Comparison of ENCODE assay signal across 8 cellular contexts in the genomic region with DNA sequence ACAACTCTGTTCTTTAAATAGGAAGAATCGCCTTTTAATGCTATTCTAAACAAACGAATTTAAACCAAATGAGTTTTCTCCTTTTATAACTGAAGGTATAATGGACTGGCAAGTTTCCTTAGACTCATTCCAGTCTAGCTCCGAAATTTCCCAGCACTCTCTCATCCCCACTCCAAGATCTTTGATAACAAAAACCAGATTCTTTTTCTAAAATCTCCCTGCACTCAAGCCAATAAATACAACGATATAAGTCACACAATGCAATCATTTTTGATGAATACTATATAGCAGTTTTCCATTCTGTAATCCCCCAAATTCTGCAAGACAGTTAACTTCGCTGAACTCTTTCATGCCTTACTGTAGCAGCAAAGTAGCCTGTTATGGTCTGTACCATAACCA. TPM values are rescaled to one million over a fixed set of nuclear protein-coding genes. Genes with fewer than 3 reads are reported as not detected.
DNase-seq lines count a peak whose midpoint lies in the region; ATAC-seq and TF ChIP-seq lines count a peak whose summit lies in the region.

No MANE protein-coding gene starts in this region.

- CTCF ChIA-PET in activated CD4-positive, alpha-beta T cell treated with anti-CD3 and anti-CD28 coated beads for 36 hours (lab: Charles Lee), result interaction anchor here (1.0 to 1.5 kb wide), 3 partner anchors 25 to 35 kb away, joined by 3 to 8 read pairs (median 4); no protein-coding TSS in a partner anchor

- H3K36me3 Mint-ChIP-seq in activated CD4-positive, alpha-beta T cell treated with anti-CD3 and anti-CD28 coated beads for 36 hours (ENCODE audit: low read depth), result peaks cover 37% of the 10 kb centered on the region
- H3K36me3 Mint-ChIP-seq in activated naive CD8-positive, alpha-beta T cell treated with anti-CD3 and anti-CD28 coated beads, Interleukin-2, amount 50 U/mL, for 24 hours (ENCODE audit: low read depth), result peaks cover 28% of the 10 kb centered on the region

- H3K27me3 Mint-ChIP-seq in activated CD4-positive, alpha-beta T cell treated with anti-CD3 and anti-CD28 coated beads for 36 hours, result no peaks in the 10 kb centered on the region
- H3K27me3 Mint-ChIP-seq in activated naive CD8-positive, alpha-beta T cell treated with anti-CD3 and anti-CD28 coated beads, Interleukin-2, amount 50 U/mL, for 24 hours, result no peaks in the 10 kb centered on the region

- peak overlapping the region; percentile 23 to 94 for H3K27ac ChIP-seq in left lung
- H3K27ac ChIP-seq in thoracic aorta, result no peak overlapping the region

- no peak for DNase-seq in activated CD4-positive, alpha-beta T cell treated with anti-CD3 and anti-CD28 coated beads for 36 hours
- DNase-seq in activated CD4-positive, alpha-beta T cell treated with anti-CD3 and anti-CD28 coated beads, Interleukin-2, amount 50 U/mL, for 48 hours, result no peak
- no peak for DNase-seq in activated naive CD8-positive, alpha-beta T cell treated with anti-CD3 and anti-CD28 coated beads, Interleukin-2, amount 50 U/mL, for 24 hours
- DNase-seq in left lung (no peak), thoracic aorta (ENCODE audit: low spot score) (no peak), NCI-H1930 (lab: John Stamatoyannopoulos, UW) (no peak), G401 (ENCODE audit: low spot score) (no peak)

- H3K36me3 ChIP-seq in left lung (peaks cover 0 to 16% of the 10 kb centered on the region in 2 donors), thoracic aorta (no peaks in the 10 kb centered on the region)

- intact Hi-C loops in activated CD4-positive, alpha-beta T cell treated with anti-CD3 and anti-CD28 coated beads for 36 hours (cut with DNase I, micrococcal nuclease), result loop anchor here (5.0 to 10.0 kb wide), 5 partner anchors 301 to 1282 kb away; partner anchors contain the start of genes CNNM2 (in 1 of the 2), HIF1AN (in 1 of the 2), PDZD7 (in 1 of the 2) and SFXN3 (in 1 of the 2)
- intact Hi-C loops in left lung (cut with DNase I), result no loop called here

- no peak for ATAC-seq in activated CD4-positive, alpha-beta T cell treated with anti-CD3 and anti-CD28 coated beads for 36 hours
- no peak for ATAC-seq in activated naive CD8-positive, alpha-beta T cell treated with anti-CD3 and anti-CD28 coated beads, Interleukin-2, amount 50 U/mL, for 24 hours
- ATAC-seq in left lung, result no peak
- ATAC-seq in thoracic aorta (ENCODE audit: insufficient number of reproducible peaks, low FRiP score, low read depth), result no peak
- no peak for ATAC-seq in GM19023 (IDR thresholded peaks at IDR 0.05; ENCODE audit: unreplicated experiment)

- in situ Hi-C loops in G401 (cut with HindIII; ENCODE audit: low sequenced_read_pairs), result no loop called here

- peaks cover 27 to 62% of the 10 kb centered on the region in 2 donors for H3K4me1 ChIP-seq in left lung
- H3K4me1 ChIP-seq in thoracic aorta (ENCODE audit: control insufficient read depth in 1 of 2, low read depth in 2 of 2), result peaks cover 19 to 51% of the 10 kb centered on the region in 2 donors

- TF ChIP-seq CTCF in left lung (IDR thresholded peaks at IDR 0.05) (no peak), thoracic aorta (IDR thresholded peaks at IDR 0.05) (no peak)

- H3K4me3 ChIP-seq in left lung, result peak overlapping the region; percentile 97 to 100
- peak overlapping the region; percentile 98 for H3K4me3 ChIP-seq in thoracic aorta

- POLR2A ChIA-PET in activated CD4-positive, alpha-beta T cell treated with anti-CD3 and anti-CD28 coated beads for 36 hours (lab: Charles Lee), result interaction anchor here (0.9 kb wide), 1 partner anchor 30 kb away, joined by 12 read pairs; no protein-coding TSS in a partner anchor

- H3K4me3 Mint-ChIP-seq in activated CD4-positive, alpha-beta T cell treated with anti-CD3 and anti-CD28 coated beads for 36 hours, result peak overlapping the region; percentile 89
- peak overlapping the region; percentile 87 for H3K4me3 Mint-ChIP-seq in activated naive CD8-positive, alpha-beta T cell treated with anti-CD3 and anti-CD28 coated beads, Interleukin-2, amount 50 U/mL, for 24 hours

- no peaks in the 10 kb centered on the region for H3K27me3 ChIP-seq in left lung
- no peaks in the 10 kb centered on the region for H3K27me3 ChIP-seq in thoracic aorta (replicated peaks; ENCODE audit: insufficient read depth)

- H3K9me3 ChIP-seq in left lung, result no peaks in the 10 kb centered on the region
- no peaks in the 10 kb centered on the region for H3K9me3 ChIP-seq in thoracic aorta

- peak overlapping the region; percentile 79 for H3K27ac Mint-ChIP-seq in activated CD4-positive, alpha-beta T cell treated with anti-CD3 and anti-CD28 coated beads for 36 hours
- H3K27ac Mint-ChIP-seq in activated naive CD8-positive, alpha-beta T cell treated with anti-CD3 and anti-CD28 coated beads, Interleukin-2, amount 50 U/mL, for 24 hours, result peak overlapping the region; percentile 98

- H3K4me1 Mint-ChIP-seq in activated CD4-positive, alpha-beta T cell treated with anti-CD3 and anti-CD28 coated beads for 36 hours, result peaks cover 49% of the 10 kb centered on the region
- H3K4me1 Mint-ChIP-seq in activated naive CD8-positive, alpha-beta T cell treated with anti-CD3 and anti-CD28 coated beads, Interleukin-2, amount 50 U/mL, for 24 hours, result peaks cover 57% of the 10 kb centered on the region

- H3K9me3 Mint-ChIP-seq in activated CD4-positive, alpha-beta T cell treated with anti-CD3 and anti-CD28 coated beads for 36 hours (ENCODE audit: low read depth), result no peaks in the 10 kb centered on the region
- no peaks in the 10 kb centered on the region for H3K9me3 Mint-ChIP-seq in activated naive CD8-positive, alpha-beta T cell treated with anti-CD3 and anti-CD28 coated beads, Interleukin-2, amount 50 U/mL, for 24 hours

RNA-seq across cellular contexts. Expression of gene OGA, which starts 1.9 kb away (rescaled TPM):
- total RNA-seq in activated CD4-positive, alpha-beta T cell treated with anti-CD3 and anti-CD28 coated beads for 36 hours, result 100 to 1,000 TPM; 113 to 124 TPM
- total RNA-seq in left lung (10 to 100 TPM; 72.6 to 87.0 TPM), thoracic aorta (100 to 1,000 TPM; 131 to 241 TPM)
- 56.1 and 67.4 TPM in 2 replicates for total RNA-seq in G401 (2014; rRNA removed; shearing (Covaris generic))

RNA-seq across cellular contexts. Expression of gene KCNIP2, which starts 27.2 kb away (rescaled TPM):
- total RNA-seq in activated CD4-positive, alpha-beta T cell treated with anti-CD3 and anti-CD28 coated beads for 36 hours, result 1 to 10 TPM; 2.7 to 2.8 TPM
- total RNA-seq in left lung, result 1 to 10 TPM; 2.2 to 2.3 TPM
- total RNA-seq in thoracic aorta, result 1 to 10 TPM; 1.1 to 1.2 TPM
- total RNA-seq in G401 (2014; rRNA removed; shearing (Covaris generic)), result not detected in 2 replicates

RNA-seq across cellular contexts. Expression of gene NPM3, which starts 33.1 kb away (rescaled TPM):
- 100 to 1,000 TPM; 207 to 214 TPM for total RNA-seq in activated CD4-positive, alpha-beta T cell treated with anti-CD3 and anti-CD28 coated beads for 36 hours
- total RNA-seq in left lung, result 10 to 100 TPM; 30.7 to 31.7 TPM
- 10 to 100 TPM; 16.3 to 19.9 TPM for total RNA-seq in thoracic aorta
- 235 and 256 TPM in 2 replicates for total RNA-seq in G401 (2014; rRNA removed; shearing (Covaris generic))

RNA-seq across cellular contexts. Expression of gene FGF8, which starts 40.5 kb away (rescaled TPM):
- under 1 TPM in 1 of 2 experiments, not detected in 1; 0.32 TPM for total RNA-seq in activated CD4-positive, alpha-beta T cell treated with anti-CD3 and anti-CD28 coated beads for 36 hours
- total RNA-seq in left lung (not detected), thoracic aorta (not detected)
- total RNA-seq in G401 (2014; rRNA removed; shearing (Covaris generic)), result 7.4 and 14.8 TPM in 2 replicates

Comparison
In these comparisons a context has a peak if more than half of its experiments do, and no peak if none do; other contexts are left out.
1. H3K27ac ChIP-seq: peak in left lung (2 of 2); none in thoracic aorta (0 of 2).
2. intact Hi-C loops: an anchor here in activated CD4-positive, alpha-beta T cell treated with anti-CD3 and anti-CD28 coated beads for 36 hours (5.0 to 10.0 kb wide); none called in left lung.